ENCODE assay signal across 18 cellular contexts in genomic region chr6:164016056-164016455, GRCh38.
DNase-seq lines count a peak whose midpoint lies in the region; ATAC-seq, FAIRE-seq and TF ChIP-seq lines count a peak whose summit lies in the region.
"Had no signal": no experiment of that assay in that cellular context is flagged by ENCODE, and none has a peak within 500 bp of the region (broad histone marks: within the 10 kb centered on the region; RNA-seq: fewer than 3 reads in every experiment).

No MANE protein-coding gene starts in this region.

- no peak overlapping the region for H2BK5ac ChIP-seq in IMR-90 (ENCODE audit: low read depth, low read length, poor library complexity, severe bottlenecking)
- H2BK5ac ChIP-seq in H1 (ENCODE audit: low read depth, low read length) = no peak overlapping the region
- no peak overlapping the region for H2BK5ac ChIP-seq in trophoblast cell (ENCODE audit: low read depth, low read length, poor library complexity)

- H3K27me3 Mint-ChIP-seq in nephron progenitor cell (ENCODE audit: low read depth, poor library complexity) = peaks cover 4% of the 10 kb centered on the region
- H3K27me3 Mint-ChIP-seq: CD4-positive, alpha-beta memory T cell had no signal

- H3K9ac ChIP-seq in IMR-90 (ENCODE audit: low read depth, low read length) = no peak overlapping the region
- H3K9ac ChIP-seq in H1 (replicated peaks in 1 of 4; ENCODE audit: extremely low read depth in 1 of 4, low read depth in 3 of 4, low read length in 3 of 4) = no peak overlapping the region
- peak overlapping the region; percentile 47 for H3K9ac ChIP-seq in trophoblast cell (ENCODE audit: low read length)
- H3K9ac ChIP-seq: GM23248 had no signal

- TF ChIP-seq RAD21 in IMR-90 (IDR thresholded peaks at IDR 0.05; ENCODE audit: low read length) = no peak
- no peak for TF ChIP-seq RAD21 in H1 (IDR thresholded peaks at IDR 0.05 in 1 of 2, conservative IDR thresholded peaks at IDR 0.05 in 1 of 2; ENCODE audit: low read depth in 2 of 2, low read length in 2 of 2)

- H3K27ac Mint-ChIP-seq in nephron progenitor cell = peak overlapping the region; percentile 46

- H2AK5ac ChIP-seq in IMR-90 (ENCODE audit: low read depth, low read length) = no peak overlapping the region
- 0 out of 2 replicates have a peak overlapping the region, but pooled peaks have one; percentile 61 for H2AK5ac ChIP-seq in H1 (ENCODE audit: low read depth, low read length)
- no peak overlapping the region for H2AK5ac ChIP-seq in trophoblast cell (ENCODE audit: low read length)

- CTCF ChIA-PET in IMR-90 (lab: Yijun Ruan, JAX) = no interaction called here
- CTCF ChIA-PET in H1 (lab: Charles Lee; ENCODE audit: partially characterized antibody) = no interaction called here

- H3K4ac ChIP-seq in IMR-90 (ENCODE audit: low read depth, low read length) (no peak overlapping the region), H1 (replicated peaks; ENCODE audit: insufficient read length, low read depth, low read length) (peak overlapping the region; percentile 75), trophoblast cell (ENCODE audit: low read depth, low read length) (no peak overlapping the region)

- FAIRE-seq in H1 (lab: Jason Lieb, UNC) = no peak
- FAIRE-seq: G401.6, GM12892 had no signal

- H3K9me3 Mint-ChIP-seq in nephron progenitor cell = peaks cover 5% of the 10 kb centered on the region

- no peak overlapping the region for H4K5ac ChIP-seq in IMR-90 (ENCODE audit: low read depth, low read length)
- H4K5ac ChIP-seq in H1 (ENCODE audit: insufficient read length, low read depth, low read length) = no peak overlapping the region

- H3K79me1 ChIP-seq in IMR-90 (ENCODE audit: low read depth in 1 of 2, low read length in 2 of 2) (no peaks in the 10 kb centered on the region), H1 (ENCODE audit: low read depth, low read length) (no peaks in the 10 kb centered on the region), trophoblast cell (ENCODE audit: low read length) (peaks cover 3% of the 10 kb centered on the region)

- no peaks in the 10 kb centered on the region for H3K79me2 ChIP-seq in H1 (ENCODE audit: control insufficient read depth in 1 of 2, insufficient read depth in 2 of 2, low read length in 2 of 2)
- H3K79me2 ChIP-seq in trophoblast cell (ENCODE audit: control insufficient read depth, insufficient read depth, low read length, poor library complexity) = no peaks in the 10 kb centered on the region

- H3K23ac ChIP-seq in IMR-90 (ENCODE audit: low read depth, low read length) (no peak overlapping the region), H1 (ENCODE audit: insufficient read length) (no peak overlapping the region), trophoblast cell (ENCODE audit: low read length) (peak overlapping the region; percentile 88)

- H3K4me3 Mint-ChIP-seq in nephron progenitor cell = no peak overlapping the region
- H3K4me3 Mint-ChIP-seq: CD4-positive, alpha-beta memory T cell; H9 had no signal

- H3K9me3 ChIP-seq in IMR-90 (ENCODE audit: control insufficient read depth, insufficient read depth, low read length) (peaks cover 18% of the 10 kb centered on the region), H1 (ENCODE audit: insufficient read depth in 2 of 2, low read depth in 1 of 2, low read length in 1 of 2) (no peaks in the 10 kb centered on the region), trophoblast cell (ENCODE audit: insufficient read depth, low read depth, low read length) (peaks cover 2% of the 10 kb centered on the region)

- H2BK15ac ChIP-seq in IMR-90 (ENCODE audit: low read depth, low read length) = no peak overlapping the region
- 0 out of 2 replicates have a peak overlapping the region, but pooled peaks have one; percentile 41 for H2BK15ac ChIP-seq in H1 (ENCODE audit: low read length)

- H3K56ac ChIP-seq in IMR-90 (ENCODE audit: extremely low read depth, insufficient read depth, low read length) (no peak overlapping the region), H1 (replicated peaks; ENCODE audit: insufficient read length, low read depth, low read length) (no peak overlapping the region)

- no peak overlapping the region for H4K12ac ChIP-seq in trophoblast cell (ENCODE audit: low read depth, low read length)

- H3K4me2 ChIP-seq in IMR-90 (ENCODE audit: low read depth, low read length) (no peak overlapping the region), H1 (ENCODE audit: insufficient read depth in 1 of 2, low read depth in 2 of 2, low read length in 2 of 2) (no peak overlapping the region), trophoblast cell (ENCODE audit: low read length) (no peak overlapping the region)

- peak overlapping the region; percentile 64; the same call in 1 of the 2 replicates for H2BK12ac ChIP-seq in H1 (ENCODE audit: low read depth, low read length)
- no peak overlapping the region for H2BK12ac ChIP-seq in trophoblast cell (ENCODE audit: low read length)

- no peak overlapping the region for H3K18ac ChIP-seq in IMR-90 (ENCODE audit: low read depth, low read length)
- H3K18ac ChIP-seq in H1 (ENCODE audit: extremely low read depth, low read length) = peak overlapping the region; percentile 11; the same call in 1 of the 2 replicates
- H3K18ac ChIP-seq in trophoblast cell (ENCODE audit: low read length) = no peak overlapping the region

- H2AK9ac ChIP-seq in IMR-90 (replicated peaks; ENCODE audit: low read depth, low read length, poor library complexity) = no peak overlapping the region

- no peaks in the 10 kb centered on the region for H3K9me1 ChIP-seq in IMR-90 (ENCODE audit: insufficient read depth, low read length)

- no peak overlapping the region for H2BK120ac ChIP-seq in IMR-90 (ENCODE audit: low read depth, low read length)
- H2BK120ac ChIP-seq in H1 (replicated peaks; ENCODE audit: low read depth, low read length) = no peak overlapping the region
- H2BK120ac ChIP-seq in trophoblast cell (ENCODE audit: insufficient read depth, low read length, poor library complexity) = no peak overlapping the region

- no peaks in the 10 kb centered on the region for H3K27me3 ChIP-seq in IMR-90 (ENCODE audit: control insufficient read depth, insufficient read depth, low read length)
- no peaks in the 10 kb centered on the region; a peak in 1 of 7 replicates for H3K27me3 ChIP-seq in H1 (replicated peaks in 1 of 4; ENCODE audit: control insufficient read depth in 3 of 4, extremely low read depth in 1 of 4, insufficient read depth in 3 of 4, low read length in 3 of 4)
- H3K27me3 ChIP-seq in trophoblast cell (ENCODE audit: insufficient read depth, low read length) = no peaks in the 10 kb centered on the region

- TF ChIP-seq CTCF in IMR-90 (conservative IDR thresholded peaks at IDR 0.05; ENCODE audit: low read depth, low read length) (no peak), H1 (IDR thresholded peaks at IDR 0.05; ENCODE audit: control extremely low read depth in 1 of 3, insufficient read depth in 1 of 3, low read depth in 1 of 3, low read length in 3 of 3) (no peak), nephron progenitor cell (IDR thresholded peaks at IDR 0.05) (no peak)

- POLR2A ChIA-PET in IMR-90 (lab: Charles Lee; ENCODE audit: unreplicated experiment) = no interaction called here
- POLR2A ChIA-PET in H1 (lab: Charles Lee; ENCODE audit: partially characterized antibody) = no interaction called here

- peaks cover 10% of the 10 kb centered on the region for H3K4me1 Mint-ChIP-seq in nephron progenitor cell
- H3K4me1 Mint-ChIP-seq: CD4-positive, alpha-beta memory T cell had no signal

- intact Hi-C loops in IMR-90 (cut with micrococcal nuclease) = no loop called here

- no peak for TF ChIP-seq POLR2A in IMR-90 (IDR thresholded peaks at IDR 0.05; ENCODE audit: low read depth, low read length)
- no peak for TF ChIP-seq POLR2A in H1 (IDR thresholded peaks at IDR 0.05; ENCODE audit: control extremely low read depth in 1 of 2, low read depth in 2 of 2, low read length in 2 of 2)

- H3K27ac ChIP-seq in IMR-90 (ENCODE audit: insufficient read depth, low read length) = no peak overlapping the region
- H3K27ac ChIP-seq in H1 (ENCODE audit: low read depth, low read length) = no peak overlapping the region
- no peak overlapping the region for H3K27ac ChIP-seq in trophoblast cell (ENCODE audit: low read depth, low read length)
- H3K27ac ChIP-seq: GM23248 had no signal

- H2BK20ac ChIP-seq in IMR-90 (ENCODE audit: low read depth, low read length) = no peak overlapping the region
- 0 out of 2 replicates have a peak overlapping the region, but pooled peaks have one; percentile 37 for H2BK20ac ChIP-seq in H1 (ENCODE audit: low read length)

- no TSS peak for BruUV-seq in IMR-90 (replicated peaks; lab: Mats Ljungman, UMichigan)

- H3K14ac ChIP-seq in IMR-90 (replicated peaks; ENCODE audit: low read depth, low read length) = no peak overlapping the region
- peak overlapping the region; percentile 94 for H3K14ac ChIP-seq in H1 (ENCODE audit: insufficient read length)
- no peak overlapping the region for H3K14ac ChIP-seq in trophoblast cell (ENCODE audit: low read length)

- peak overlapping the region; percentile 21 for H2AFZ ChIP-seq in IMR-90 (replicated peaks; ENCODE audit: low read length, poor library complexity)
- H2AFZ ChIP-seq in H1 (ENCODE audit: low read length) = no peak overlapping the region
- H2AFZ ChIP-seq in trophoblast cell (ENCODE audit: insufficient read depth, low read length, poor library complexity) = no peak overlapping the region
- H2AFZ ChIP-seq: GM23248 had no signal

- H3K4me3 ChIP-seq in IMR-90 (ENCODE audit: insufficient read depth, low read depth, low read length) = no peak overlapping the region
- no peak overlapping the region for H3K4me3 ChIP-seq in H1 (ENCODE audit: extremely low read depth in 1 of 4, insufficient read depth in 2 of 4, low read depth in 3 of 4, low read length in 4 of 4)
- H3K4me3 ChIP-seq in trophoblast cell (ENCODE audit: low read depth, low read length) = peak overlapping the region; percentile 63
- H3K4me3 ChIP-seq: GM23248 had no signal

- ATAC-seq in IMR-90 (ENCODE audit: low read depth) (no peak), GM21423 (IDR thresholded peaks at IDR 0.05; ENCODE audit: unreplicated experiment) (no peak), HG03159 (IDR thresholded peaks at IDR 0.05; ENCODE audit: unreplicated experiment) (no peak)
- ATAC-seq: HCT116 had no signal

- no peaks in the 10 kb centered on the region for H3K36me3 Mint-ChIP-seq in nephron progenitor cell (ENCODE audit: low read depth)
- H3K36me3 Mint-ChIP-seq: CD4-positive, alpha-beta memory T cell had no signal

- H4K8ac ChIP-seq in IMR-90 (ENCODE audit: low read depth in 2 of 2, low read length in 2 of 2) = no peak overlapping the region
- no peak overlapping the region for H4K8ac ChIP-seq in H1 (ENCODE audit: extremely low read depth, insufficient read depth, low read length)
- no peak overlapping the region for H4K8ac ChIP-seq in trophoblast cell (ENCODE audit: low read depth, low read length)

- DNase-seq in IMR-90 (no peak), H1 (ENCODE audit: low read depth in 1 of 2, low spot score in 2 of 2) (no peak), nephron progenitor cell (no peak), trophoblast cell (no peak), DMS79 (lab: John Stamatoyannopoulos, UW) (no peak)
- DNase-seq: C1 segment of cervical spinal cord; Calu3; CD4-positive, alpha-beta memory T cell; COR-L47; DMS53; DND-41; GM23248; H9 had no signal

- 72% methylated on average over 4 of the region's 6 CpGs; no CpG with 5 or more reads in 1 of the 2 experiments for WGBS in IMR-90 (ENCODE audit: extremely low coverage in 2 of 2, insufficient read length in 1 of 2), 2 experiments
- WGBS in H1 (ENCODE audit: extremely low coverage in 1 of 2, insufficient coverage in 1 of 2, insufficient read length in 1 of 2, insufficient replicate concordance in 2 of 2, low coverage in 1 of 2, low lambda C conversion rate in 2 of 2, missing lambda C conversion rate in 1 of 2), 2 experiments = 94% methylated on average over 6 of the region's 6 CpGs; no CpG with 5 or more reads in 1 of the 2 experiments
- no CpG with 5 or more reads among the region's 6 CpGs for WGBS in trophoblast cell (ENCODE audit: extremely low coverage, insufficient coverage, insufficient read length)

- dilution Hi-C loops in IMR-90 (cut with HindIII; ENCODE audit: low sequenced_read_pairs, unreplicated experiment) = no loop called here

- H3K23me2 ChIP-seq in H1 (ENCODE audit: low read depth, low read length) = no peaks in the 10 kb centered on the region

- in situ Hi-C loops in IMR-90 (cut with MboI; ENCODE audit: low sequenced_read_pairs) = no loop called here

- H3K36me3 ChIP-seq in IMR-90 (ENCODE audit: control insufficient read depth, insufficient read depth, low read length) (no peaks in the 10 kb centered on the region), H1 (ENCODE audit: control insufficient read depth in 2 of 4, insufficient read depth in 4 of 4, low read length in 3 of 4) (no peaks in the 10 kb centered on the region; a peak in 1 of 8 replicates), trophoblast cell (ENCODE audit: control insufficient read depth in 1 of 2, insufficient read depth in 2 of 2, low read length in 2 of 2) (no peaks in the 10 kb centered on the region)

- no peaks in the 10 kb centered on the region for H3K4me1 ChIP-seq in IMR-90 (ENCODE audit: control insufficient read depth, insufficient read depth, low read length)
- peaks cover 0 to 12% (median 6%) of the 10 kb centered on the region in 4 experiments; a peak in 5 of 7 replicates for H3K4me1 ChIP-seq in H1 (replicated peaks in 1 of 4; ENCODE audit: control insufficient read depth in 3 of 4, insufficient read depth in 4 of 4, low read length in 3 of 4)
- H3K4me1 ChIP-seq in trophoblast cell (ENCODE audit: control insufficient read depth in 1 of 2, insufficient read depth in 2 of 2, low read length in 2 of 2) = no peaks in the 10 kb centered on the region

- H4K91ac ChIP-seq in IMR-90 (ENCODE audit: insufficient read depth, low read depth, low read length) (no peak overlapping the region), H1 (replicated peaks; ENCODE audit: insufficient read length, low read length) (peak overlapping the region; percentile 49), trophoblast cell (ENCODE audit: low read depth, low read length) (no peak overlapping the region)

- no peak for TF ChIP-seq EP300 in H1 (IDR thresholded peaks at IDR 0.05; ENCODE audit: borderline replicate concordance in 1 of 2, low read depth in 2 of 2, low read length in 2 of 2)

- no peaks in the 10 kb centered on the region for H4K20me1 ChIP-seq in IMR-90 (ENCODE audit: insufficient read depth, low read length)
- peaks cover 0 to 2% of the 10 kb centered on the region in 2 experiments for H4K20me1 ChIP-seq in H1 (replicated peaks in 1 of 2; ENCODE audit: control insufficient read depth in 1 of 2, insufficient read depth in 2 of 2, low read length in 2 of 2)
